10 cellular contexts compared by ENCODE assay signal in the genomic region with DNA sequence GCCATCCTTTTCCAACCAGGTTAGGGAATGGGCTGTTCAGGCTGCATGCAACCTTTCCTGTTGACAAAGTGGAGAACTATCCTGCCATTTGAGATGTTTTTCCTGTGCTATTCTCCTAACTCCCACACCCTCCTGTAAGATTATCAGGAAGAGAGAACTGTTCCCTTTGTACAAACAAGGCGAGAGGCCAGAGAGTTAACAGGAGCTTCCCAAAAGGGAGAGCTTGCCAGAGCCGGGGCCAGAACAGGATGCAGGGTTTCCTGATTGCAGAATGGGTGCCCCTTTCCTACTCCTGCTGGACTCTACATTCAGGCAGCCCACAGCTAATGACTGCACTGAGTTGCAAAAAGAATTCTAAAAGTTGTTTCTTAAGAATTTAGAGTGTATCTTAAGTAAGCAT. TPM values are rescaled to one million over a fixed set of nuclear protein-coding genes. Genes with fewer than 3 reads are reported as not detected.
DNase-seq lines count a peak whose midpoint lies in the region; ATAC-seq and TF ChIP-seq lines count a peak whose summit lies in the region.
"Had no signal": no experiment of that assay in that cellular context is flagged by ENCODE, and none has a peak within 500 bp of the region (broad histone marks: within the 10 kb centered on the region; RNA-seq: fewer than 3 reads in every experiment).

No MANE protein-coding gene starts in this region.

- no peaks in the 10 kb centered on the region for H3K27me3 Mint-ChIP-seq in Calu3 (ENCODE audit: unreplicated experiment)
- no peaks in the 10 kb centered on the region for H3K27me3 Mint-ChIP-seq in activated naive CD4-positive, alpha-beta T cell treated with anti-CD3 and anti-CD28 coated beads for 36 hours (ENCODE audit: low read depth)

- H3K4me3 ChIP-seq in adrenal gland: no peak overlapping the region
- H3K4me3 ChIP-seq in left ventricle myocardium inferior: peak overlapping the region; percentile 17

- CTCF ChIA-PET in Calu3 (lab: Charles Lee): interaction anchor here (1.0 to 1.9 kb wide), 4 partner anchors 15 to 60 kb away, joined by 3 to 10 read pairs (median 4); no protein-coding TSS in a partner anchor
- CTCF ChIA-PET in activated naive CD4-positive, alpha-beta T cell treated with anti-CD3 and anti-CD28 coated beads for 36 hours (lab: Charles Lee): no interaction called here

- H3K9me3 ChIP-seq in adrenal gland (replicated peaks in 1 of 3): no peaks in the 10 kb centered on the region
- no peaks in the 10 kb centered on the region for H3K9me3 ChIP-seq in left ventricle myocardium inferior (replicated peaks)

- ATAC-seq in HG02981 (IDR thresholded peaks at IDR 0.05; ENCODE audit: unreplicated experiment): no peak
- ATAC-seq: CD8-positive, alpha-beta T cell had no signal

- H3K4me1 ChIP-seq in adrenal gland (replicated peaks in 1 of 2): peaks cover 11 to 55% of the 10 kb centered on the region in 2 donors
- H3K4me1 ChIP-seq in left ventricle myocardium inferior: peaks cover 95% of the 10 kb centered on the region

- peaks cover 14% of the 10 kb centered on the region for H3K36me3 Mint-ChIP-seq in Calu3 (ENCODE audit: insufficient read depth, unreplicated experiment)
- peaks cover 40% of the 10 kb centered on the region for H3K36me3 Mint-ChIP-seq in activated naive CD4-positive, alpha-beta T cell treated with anti-CD3 and anti-CD28 coated beads for 36 hours (ENCODE audit: low read depth)

- H3K27ac ChIP-seq in adrenal gland (peak overlapping the region in 3 of 5 donors; percentile 0 to 75 (median 59)), left ventricle myocardium inferior (replicated peaks) (peak overlapping the region; percentile 87)

- H3K27ac Mint-ChIP-seq in Calu3 (ENCODE audit: unreplicated experiment): peak overlapping the region; percentile 56
- no peak overlapping the region for H3K27ac Mint-ChIP-seq in activated naive CD4-positive, alpha-beta T cell treated with anti-CD3 and anti-CD28 coated beads for 36 hours
- H3K27ac Mint-ChIP-seq: CD8-positive, alpha-beta T cell; T-helper 2 cell treated with Interferon-gamma antibody and Interleukin-4, amounts not matched to agents 5 μg/mL and 100 μg/mL, for 36 hours had no signal

- H3K9me3 Mint-ChIP-seq in Calu3 (ENCODE audit: low read depth, unreplicated experiment): no peaks in the 10 kb centered on the region
- H3K9me3 Mint-ChIP-seq in activated naive CD4-positive, alpha-beta T cell treated with anti-CD3 and anti-CD28 coated beads for 36 hours: no peaks in the 10 kb centered on the region
- H3K9me3 Mint-ChIP-seq: T-helper 2 cell treated with Interferon-gamma antibody and Interleukin-4, amounts not matched to agents 5 μg/mL and 100 μg/mL, for 36 hours had no signal

- H3K36me3 ChIP-seq in adrenal gland (replicated peaks in 1 of 2): peaks cover 0 to 9% of the 10 kb centered on the region in 2 donors
- H3K36me3 ChIP-seq in left ventricle myocardium inferior: peaks cover 1% of the 10 kb centered on the region

- intact Hi-C loops in Calu3 (cut with micrococcal nuclease; ENCODE audit: unreplicated experiment): no loop called here
- intact Hi-C loops in adrenal gland (cut with DNase I): no loop called here
- intact Hi-C loops in left ventricle myocardium inferior (cut with micrococcal nuclease): no loop called here
- intact Hi-C loops in activated naive CD4-positive, alpha-beta T cell treated with anti-CD3 and anti-CD28 coated beads for 36 hours (cut with micrococcal nuclease): no loop called here

- TF ChIP-seq POLR2A in adrenal gland (IDR thresholded peaks at IDR 0.05): no peak

- no peak for DNase-seq in Calu3
- DNase-seq in adrenal gland: peak in 4 of 7 donors; percentile 50 to 73 (median 59)
- peak; percentile 62 for DNase-seq in left ventricle myocardium inferior
- DNase-seq in pulmonary artery endothelial cell (ENCODE audit: low read depth, low spot score): peak; percentile 78
- DNase-seq in NOMO-1 treated with dmso at 0.1 percent for 144 hours (lab: John Stamatoyannopoulos, UW; ENCODE audit: unreplicated experiment): no peak
- no peak for DNase-seq in activated naive CD4-positive, alpha-beta T cell treated with anti-CD3 and anti-CD28 coated beads for 36 hours
- DNase-seq in ureter (ENCODE audit: low spot score): no peak
- DNase-seq: CD8-positive, alpha-beta T cell had no signal

- no TSS peak for BruUV-seq in Calu3 (replicated peaks; lab: Mats Ljungman, UMichigan)

- TF ChIP-seq CTCF in Calu3 (IDR thresholded peaks at IDR 0.05; ENCODE audit: unreplicated experiment) (no peak), adrenal gland (IDR thresholded peaks at IDR 0.05) (no peak), left ventricle myocardium inferior (IDR thresholded peaks at IDR 0.05; ENCODE audit: borderline replicate concordance) (no peak)

- no peaks in the 10 kb centered on the region for H3K27me3 ChIP-seq in adrenal gland
- no peaks in the 10 kb centered on the region for H3K27me3 ChIP-seq in left ventricle myocardium inferior (ENCODE audit: low read depth)

- H3K4me3 Mint-ChIP-seq in Calu3 (ENCODE audit: low read depth, unreplicated experiment): peak overlapping the region; percentile 32
- no peak overlapping the region for H3K4me3 Mint-ChIP-seq in activated naive CD4-positive, alpha-beta T cell treated with anti-CD3 and anti-CD28 coated beads for 36 hours
- H3K4me3 Mint-ChIP-seq: CD8-positive, alpha-beta T cell; T-helper 2 cell treated with Interferon-gamma antibody and Interleukin-4, amounts not matched to agents 5 μg/mL and 100 μg/mL, for 36 hours had no signal

- 49 to 62% (median 55%) methylated on average over 2 of the region's 2 CpGs for WGBS in adrenal gland, 4 donors

- H3K4me1 Mint-ChIP-seq in Calu3 (ENCODE audit: low read depth, unreplicated experiment): peaks cover 54% of the 10 kb centered on the region
- peaks cover 61% of the 10 kb centered on the region for H3K4me1 Mint-ChIP-seq in activated naive CD4-positive, alpha-beta T cell treated with anti-CD3 and anti-CD28 coated beads for 36 hours (ENCODE audit: low read depth)

RNA-seq across cellular contexts. Expression of gene PML, which starts 17.1 kb away (rescaled TPM):
- total RNA-seq in Calu3 (2022) (120 and 153 TPM in 2 replicates), adrenal gland (100 to 1,000 TPM in 1 of 8 donors, 10 to 100 TPM in 7; 27.3 to 103 (median 67.4) TPM), left ventricle myocardium inferior (19.1 TPM), pulmonary artery endothelial cell (28.4 and 30.4 TPM in 2 replicates), ureter (102 TPM)
- 10 to 100 TPM; 10.5 to 44.1 (median 37.0) TPM for polyA plus RNA-seq in adrenal gland
- 10 to 100 TPM; 69.6 to 70.2 TPM for total RNA-seq in activated naive CD4-positive, alpha-beta T cell treated with anti-CD3 and anti-CD28 coated beads for 36 hours

RNA-seq across cellular contexts. Expression of gene STOML1, which starts 19.5 kb away (rescaled TPM):
- total RNA-seq in Calu3 (2022) (18.3 and 19.7 TPM in 2 replicates), adrenal gland (10 to 100 TPM; 21.7 to 92.2 (median 32.4) TPM), left ventricle myocardium inferior (26.1 TPM), pulmonary artery endothelial cell (9.1 and 14.8 TPM in 2 replicates), ureter (15.0 TPM)
- 10 to 100 TPM in 2 of 3 donors, 1 to 10 TPM in 1; 8.6 to 27.5 (median 23.9) TPM for polyA plus RNA-seq in adrenal gland
- 1 to 10 TPM; 8.7 to 9.5 TPM for total RNA-seq in activated naive CD4-positive, alpha-beta T cell treated with anti-CD3 and anti-CD28 coated beads for 36 hours

Comparison
In these comparisons a context has a peak if more than half of its experiments do, and no peak if none do; other contexts are left out.
1. DNase-seq: peak in adrenal gland (4 of 7), left ventricle myocardium inferior (single experiment) and pulmonary artery endothelial cell (single experiment); none in Calu3 (single experiment), NOMO-1 treated with dmso at 0.1 percent for 144 hours (single experiment), activated naive CD4-positive, alpha-beta T cell treated with anti-CD3 and anti-CD28 coated beads for 36 hours (single experiment) and ureter (single experiment).